Comparison of ENCODE assay signal across 8 cellular contexts in genomic region chr9:7957803-7958202, GRCh38.
"Had no signal": no experiment of that assay in that cellular context is flagged by ENCODE, and none has a peak within 500 bp of the region (broad histone marks: within the 10 kb centered on the region; RNA-seq: fewer than 3 reads in every experiment).

No MANE protein-coding gene starts in this region.

- DNase-seq: H9, HCEC 1CT, KG1 had no signal

- H3K4me3 Mint-ChIP-seq: GM23338, H9 had no signal

- H3K27ac Mint-ChIP-seq: GM23338, H9 had no signal

- FAIRE-seq: H1, H54, HTR-8/SVneo, K562 had no signal

- H3K4me2 ChIP-seq: GM23338 had no signal

- H3K9me3 Mint-ChIP-seq: GM23338, H9 had no signal

- H3K4me3 ChIP-seq: GM23338, K562 had no signal

- ATAC-seq: GM23338, K562 had no signal
